In the genomic region with DNA sequence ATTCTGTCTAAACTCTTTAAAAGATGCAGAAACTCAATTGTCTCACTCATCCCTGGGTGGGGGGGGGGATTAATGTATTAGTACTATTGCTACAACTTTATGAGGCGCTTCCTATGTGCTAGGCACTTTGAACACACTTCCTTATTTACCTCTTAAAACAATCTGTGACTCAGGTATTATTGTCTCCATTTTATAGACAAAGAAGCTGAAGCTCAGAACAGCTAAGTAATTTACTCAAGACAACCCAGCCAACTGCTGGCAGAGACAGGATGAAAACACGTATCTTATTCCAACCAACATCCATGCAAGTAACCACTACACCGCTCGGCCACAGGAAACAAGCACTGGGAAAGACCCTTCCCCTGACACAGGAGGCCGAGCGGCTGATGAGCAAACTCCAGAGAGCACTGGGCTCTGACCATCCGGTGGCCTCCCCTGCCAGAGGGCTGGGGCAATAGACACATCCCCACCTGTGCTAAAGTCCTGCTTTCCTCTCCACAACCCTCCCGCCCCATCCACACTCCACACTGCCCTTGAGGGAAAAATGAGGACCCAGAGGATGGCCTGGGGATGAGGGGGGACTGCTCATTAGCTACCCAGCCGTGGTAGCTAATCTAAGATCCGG, we compare ENCODE assay signal across 25 cellular contexts.
"Had no signal": no experiment of that assay in that cellular context is flagged by ENCODE, and none has a peak within 500 bp of the region (broad histone marks: within the 10 kb centered on the region; RNA-seq: fewer than 3 reads in every experiment).

No MANE protein-coding gene starts in this region.

- H3K9me3 Mint-ChIP-seq: activated CD4-positive, alpha-beta memory T cell treated with anti-CD3 and anti-CD28 coated beads for 36 hours; activated naive CD8-positive, alpha-beta T cell treated with anti-CD3 and anti-CD28 coated beads, Interleukin-2, amount 50 U/mL, for 24 hours; effector memory CD8-positive, alpha-beta T cell; memory B cell; nephron progenitor cell; stimulated activated naive B cell treated with anti-CD40 and anti-IgM and Interleukin-4, amounts not matched to agents 10 μg/mL and 1 μg/mL and 100 μg/mL, for 72 hours had no signal

- DNase-seq: activated CD4-positive, alpha-beta memory T cell treated with anti-CD3 and anti-CD28 coated beads for 36 hours; activated CD4-positive, alpha-beta T cell treated with anti-CD3 and anti-CD28 coated beads for 48 hours; activated CD4-positive, CD25-positive, alpha-beta regulatory T cell; activated gamma-delta T cell; activated naive CD4-positive, alpha-beta T cell treated with anti-CD3 and anti-CD28 coated beads, Interleukin-2, amount 50 U/mL, for 16 hours; activated naive CD8-positive, alpha-beta T cell treated with anti-CD3 and anti-CD28 coated beads, Interleukin-2, amount 50 U/mL, for 24 hours; activated T-cell treated with anti-CD3 and anti-CD28 coated beads for 4 hours; aorta; brain microvascular endothelial cell; central memory CD4-positive, alpha-beta T cell; effector memory CD8-positive, alpha-beta T cell; heart left ventricle; islet precursor cell; left cardiac atrium; nephron progenitor cell; nucleus accumbens; sigmoid colon; stimulated activated CD4-positive, alpha-beta T cell treated with anti-CD3 and anti-CD28 coated beads, Interleukin-2, amount 100 ng/mL, for 48 hours; stimulated activated CD8-positive, alpha-beta memory T cell treated with anti-CD3 and anti-CD28 coated beads, Interleukin-4, amount 100 ng/mL, for 48 hours; stimulated activated naive B cell treated with anti-CD40 and anti-IgM and Interleukin-4, amounts not matched to agents 10 μg/mL and 1 μg/mL and 100 μg/mL, for 72 hours; T-helper 17 cell; testis had no signal

- H3K4me3 ChIP-seq: heart left ventricle, sigmoid colon, smooth muscle cell, testis had no signal

- ATAC-seq: activated naive CD8-positive, alpha-beta T cell treated with anti-CD3 and anti-CD28 coated beads, Interleukin-2, amount 50 U/mL, for 24 hours; effector memory CD8-positive, alpha-beta T cell; stimulated activated naive B cell treated with anti-CD40 and anti-IgM and Interleukin-4, amounts not matched to agents 10 μg/mL and 1 μg/mL and 100 μg/mL, for 72 hours; T-helper 17 cell had no signal

- H3K27ac ChIP-seq: heart left ventricle, sigmoid colon, testis had no signal

- H3K4me1 Mint-ChIP-seq: activated naive CD8-positive, alpha-beta T cell treated with anti-CD3 and anti-CD28 coated beads, Interleukin-2, amount 50 U/mL, for 24 hours had no signal

- H3K27ac Mint-ChIP-seq: activated CD4-positive, alpha-beta memory T cell treated with anti-CD3 and anti-CD28 coated beads for 36 hours; activated naive CD8-positive, alpha-beta T cell treated with anti-CD3 and anti-CD28 coated beads, Interleukin-2, amount 50 U/mL, for 24 hours; effector memory CD8-positive, alpha-beta T cell; memory B cell; nephron progenitor cell; stimulated activated naive B cell treated with anti-CD40 and anti-IgM and Interleukin-4, amounts not matched to agents 10 μg/mL and 1 μg/mL and 100 μg/mL, for 72 hours; T-helper 17 cell; type B pancreatic cell had no signal

- H3K27me3 Mint-ChIP-seq: activated CD4-positive, alpha-beta memory T cell treated with anti-CD3 and anti-CD28 coated beads for 36 hours; activated naive CD8-positive, alpha-beta T cell treated with anti-CD3 and anti-CD28 coated beads, Interleukin-2, amount 50 U/mL, for 24 hours had no signal

- H3K4me3 Mint-ChIP-seq: activated CD4-positive, alpha-beta memory T cell treated with anti-CD3 and anti-CD28 coated beads for 36 hours; activated naive CD8-positive, alpha-beta T cell treated with anti-CD3 and anti-CD28 coated beads, Interleukin-2, amount 50 U/mL, for 24 hours; effector memory CD8-positive, alpha-beta T cell; memory B cell; nephron progenitor cell; stimulated activated naive B cell treated with anti-CD40 and anti-IgM and Interleukin-4, amounts not matched to agents 10 μg/mL and 1 μg/mL and 100 μg/mL, for 72 hours; T-helper 17 cell; type B pancreatic cell had no signal

- H3K36me3 Mint-ChIP-seq: activated CD4-positive, alpha-beta memory T cell treated with anti-CD3 and anti-CD28 coated beads for 36 hours; memory B cell; stimulated activated naive B cell treated with anti-CD40 and anti-IgM and Interleukin-4, amounts not matched to agents 10 μg/mL and 1 μg/mL and 100 μg/mL, for 72 hours; type B pancreatic cell had no signal

- H3K4me2 ChIP-seq: smooth muscle cell had no signal

- H3K9me3 ChIP-seq: heart left ventricle, sigmoid colon, testis had no signal

- H3K36me3 ChIP-seq: brain microvascular endothelial cell, heart left ventricle, sigmoid colon had no signal

- H3K27me3 ChIP-seq: brain microvascular endothelial cell, heart left ventricle, sigmoid colon, testis had no signal

- H3K4me1 ChIP-seq: sigmoid colon had no signal
